8 cellular contexts compared by ENCODE assay signal in genomic region chr10:112565434-112566053, GRCh38.
DNase-seq lines count a peak whose midpoint lies in the region; ATAC-seq and TF ChIP-seq lines count a peak whose summit lies in the region.

No MANE protein-coding gene starts in this region.

- H3K9me3 ChIP-seq in tibial nerve: no peaks in the 10 kb centered on the region

- H3K4me1 ChIP-seq in tibial nerve: peaks cover 0 to 9% (median 0%) of the 10 kb centered on the region in 4 donors

- H3K4me3 ChIP-seq in tibial nerve: no peak overlapping the region

- TF ChIP-seq POLR2A in tibial nerve (IDR thresholded peaks at IDR 0.05): no peak

- DNase-seq in DMS79 (lab: John Stamatoyannopoulos, UW) (peak; percentile 4), HK-2 (ENCODE audit: unreplicated experiment) (peak; percentile 34), NCI-H774 (lab: John Stamatoyannopoulos, UW) (peak; percentile 23), brain pericyte (ENCODE audit: low read depth, low spot score) (peak; percentile 31), islet precursor cell (peak; percentile 75), tibial nerve (ENCODE audit: low spot score in 2 of 2) (peak in 1 of 2 donors; percentile 74)

- H3K36me3 ChIP-seq in tibial nerve: no peaks in the 10 kb centered on the region

- no peak overlapping the region for H3K27ac ChIP-seq in tibial nerve

- TF ChIP-seq EP300 in tibial nerve (IDR thresholded peaks at IDR 0.05): no peak

- 42 to 47% methylated on average over 4 of the region's 4 CpGs for WGBS in tibial nerve, 2 donors

- no peaks in the 10 kb centered on the region for H3K27me3 ChIP-seq in tibial nerve

- peak; percentile 40 to 59 (median 54) for TF ChIP-seq CTCF in tibial nerve (IDR thresholded peaks at IDR 0.05)

- ATAC-seq in GM18861 (IDR thresholded peaks at IDR 0.05; ENCODE audit: unreplicated experiment): no peak
- no peak for ATAC-seq in HG02852 (IDR thresholded peaks at IDR 0.05; ENCODE audit: unreplicated experiment)
